29 cellular contexts compared by ENCODE assay signal in genomic region chr12:122202017-122202416, GRCh38. TPM values are rescaled to one million over a fixed set of nuclear protein-coding genes. Genes with fewer than 3 reads are reported as not detected.
"Had no signal": no experiment of that assay in that cellular context is flagged by ENCODE, and none has a peak within 500 bp of the region (broad histone marks: within the 10 kb centered on the region; RNA-seq: fewer than 3 reads in every experiment).

No MANE protein-coding gene starts in this region.

- H3K4me3 ChIP-seq: heart right ventricle, prostate gland, uterus had no signal

- H3K27ac ChIP-seq: esophagus muscularis mucosa, foreskin keratinocyte, heart right ventricle, pancreas, prostate gland, skin epidermis, testis, uterus had no signal

- DNase-seq: activated B cell treated with CpG ODN at 0.5 μM for 24 hours; activated CD8-positive, alpha-beta memory T cell treated with anti-CD3 and anti-CD28 coated beads for 24 hours; activated CD8-positive, alpha-beta memory T cell treated with anti-CD3 and anti-CD28 coated beads, Interleukin-2, amount 50 U/mL, for 4 hours; activated gamma-delta T cell treated with Interleukin-2 at 50 U/mL for 16 hours; activated naive CD8-positive, alpha-beta T cell treated with anti-CD3 and anti-CD28 coated beads, Interleukin-2, amount 50 U/mL, for 24 hours; activated T-cell treated with anti-CD3 and anti-CD28 coated beads, Interleukin-2, amount 50 U/mL, for 1 hour; amygdala; central memory CD4-positive, alpha-beta T cell; foreskin keratinocyte; heart right ventricle; naive B cell; nucleus accumbens; retina; stimulated activated CD4-positive, alpha-beta T cell treated with anti-CD3 and anti-CD28 coated beads, Interleukin-12 subunit alpha, Interleukin-12 subunit beta, amount 100 ng/mL, for 4 hours; stimulated activated CD4-positive, alpha-beta T cell treated with anti-CD3 and anti-CD28 coated beads, Interleukin-4, amount 100 ng/mL, for 1 hour; stimulated activated naive CD8-positive, alpha-beta T cell treated with anti-CD3 and anti-CD28 coated beads, Interleukin-15, Interleukin-2, amounts not matched to agents 100 U/mL and 50 U/mL, for 24 hours; testis; trophoblast cell; uterus had no signal

- H3K9me3 ChIP-seq: esophagus muscularis mucosa, heart right ventricle, pancreas, prostate gland, testis, uterus had no signal

- H3K27me3 ChIP-seq: pancreas, testis had no signal

- H3K4me1 ChIP-seq: foreskin keratinocyte, prostate gland, testis had no signal

- FAIRE-seq: pancreas had no signal

- H3K36me3 ChIP-seq: prostate gland, uterus had no signal

- ATAC-seq: activated naive CD8-positive, alpha-beta T cell treated with anti-CD3 and anti-CD28 coated beads, Interleukin-2, amount 50 U/mL, for 24 hours; foreskin keratinocyte; heart right ventricle; pancreas; sciatic nerve; stimulated activated naive CD8-positive, alpha-beta T cell treated with anti-CD3 and anti-CD28 coated beads, Interleukin-15, Interleukin-2, amounts not matched to agents 100 U/mL and 50 U/mL, for 24 hours had no signal

RNA-seq across cellular contexts. Expression of gene B3GNT4, which starts 1.5 kb away (rescaled TPM):
- total RNA-seq: activated B cell treated with CpG ODN at 0.5 μM for 24 hours, esophagus muscularis mucosa, glomerular endothelial cell, heart right ventricle, sciatic nerve had no signal

RNA-seq across cellular contexts. Expression of gene LRRC43, which starts 19.1 kb away (rescaled TPM):
- total RNA-seq: activated B cell treated with CpG ODN at 0.5 μM for 24 hours had no signal

RNA-seq across cellular contexts. Expression of gene IL31, which starts 28.0 kb away (rescaled TPM):
- total RNA-seq: activated B cell treated with CpG ODN at 0.5 μM for 24 hours, esophagus muscularis mucosa, foreskin keratinocyte, glomerular endothelial cell, heart right ventricle, kidney epithelial cell, lower leg skin, mesothelial cell of epicardium, neural crest cell, pancreas, prostate gland, sciatic nerve, testis, uterus had no signal
- polyA plus RNA-seq: foreskin keratinocyte, heart right ventricle, pancreas had no signal
